8 cellular contexts compared by ENCODE assay signal in genomic region chr19:14689598-14690503, GRCh38. TPM values are rescaled to one million over a fixed set of nuclear protein-coding genes. Genes with fewer than 3 reads are reported as not detected.
DNase-seq lines count a peak whose midpoint lies in the region; TF ChIP-seq lines count a peak whose summit lies in the region.

TSS of gene ZNF333 (plus strand) at chr19:14690048. CDS start at chr19:14693492, 3,444 bp downstream.

- no peaks in the 10 kb centered on the region for H3K27me3 Mint-ChIP-seq in activated naive CD4-positive, alpha-beta T cell treated with anti-CD3 and anti-CD28 coated beads, Interleukin-2, amount 10 ng/mL, durations not matched to agents 7 days and 5 days

- H3K4me3 Mint-ChIP-seq in activated naive CD4-positive, alpha-beta T cell treated with anti-CD3 and anti-CD28 coated beads, Interleukin-2, amount 10 ng/mL, durations not matched to agents 7 days and 5 days: peak within 1 kb of the TSS; percentile 93

- CTCF ChIA-PET in HEK293T (lab: Yijun Ruan, JAX): interaction anchor here (0.7 to 1.9 kb wide), 4 partner anchors 9 to 133 kb away, joined by 4 to 7 read pairs (median 7); no protein-coding TSS in a partner anchor
- CTCF ChIA-PET in activated naive CD4-positive, alpha-beta T cell treated with anti-CD3 and anti-CD28 coated beads, Interleukin-2, amount 10 ng/mL, durations not matched to agents 7 days and 5 days (lab: Charles Lee): interaction anchor here (0.9 to 8.2 kb wide), 2 partner anchors 106 to 116 kb away, joined by 3 to 170 read pairs; partner anchors contain the start of gene NDUFB7

- no peaks in the 10 kb centered on the region for H3K36me3 Mint-ChIP-seq in activated naive CD4-positive, alpha-beta T cell treated with anti-CD3 and anti-CD28 coated beads, Interleukin-2, amount 10 ng/mL, durations not matched to agents 7 days and 5 days

- H3K4me1 Mint-ChIP-seq in activated naive CD4-positive, alpha-beta T cell treated with anti-CD3 and anti-CD28 coated beads, Interleukin-2, amount 10 ng/mL, durations not matched to agents 7 days and 5 days: peaks cover 23% of the 10 kb centered on the region

- DNase-seq in GM04503 (ENCODE audit: low read depth) (peak; percentile 24), HEK293T (ENCODE audit: extremely low spot score) (peak; percentile 97), MV-4-11 (lab: John Stamatoyannopoulos, UW) (peak; percentile 90), SK-N-DZ (ENCODE audit: low spot score) (peak; percentile 84), germinal center (ENCODE audit: low spot score) (peak; percentile 97), non-pigmented ciliary epithelial cell (ENCODE audit: low read depth) (peak; percentile 43), substantia nigra (lab: John Stamatoyannopoulos, UW) (peak; percentile 67 to 99 (median 93))
- DNase-seq in activated naive CD4-positive, alpha-beta T cell treated with anti-CD3 and anti-CD28 coated beads, Interleukin-2, amount 10 ng/mL, durations not matched to agents 7 days and 5 days: peak; percentile 100

- POLR2A ChIA-PET in HEK293T (lab: Yijun Ruan, JAX): interaction anchor here (0.9 to 2.9 kb wide), 10 partner anchors 10 to 135 kb away, joined by 3 to 16 read pairs (median 4); partner anchors contain the start of gene NDUFB7

- H3K27ac Mint-ChIP-seq in activated naive CD4-positive, alpha-beta T cell treated with anti-CD3 and anti-CD28 coated beads, Interleukin-2, amount 10 ng/mL, durations not matched to agents 7 days and 5 days: peak within 1 kb of the TSS; percentile 100

- peak within 1 kb of the TSS; percentile 96 for H3K27ac ChIP-seq in substantia nigra (ENCODE audit: low read depth, low read length, poor library complexity, severe bottlenecking)

- no peaks in the 10 kb centered on the region for H3K9me3 Mint-ChIP-seq in activated naive CD4-positive, alpha-beta T cell treated with anti-CD3 and anti-CD28 coated beads, Interleukin-2, amount 10 ng/mL, durations not matched to agents 7 days and 5 days

TF ChIP-seq in HEK293T, 16 proteins besides CTCF, POLR2A, EP300 and RAD21:
- no peak for TF ChIP-seq NFRKB (IDR thresholded peaks at IDR 0.05)
- TF ChIP-seq ELF4 (IDR thresholded peaks at IDR 0.05): peak; percentile 50; the same call in 1 of the 2 replicates

RNA-seq across cellular contexts. Expression of gene ZNF333, which starts in this region (rescaled TPM):
- 13.9 and 17.7 TPM in 2 replicates for polyA plus RNA-seq in SK-N-DZ (2014; cell fraction: cytosol; rRNA removed)
- 51.7 and 53.3 TPM in 2 replicates for polyA plus RNA-seq in SK-N-DZ (2014; cell fraction: nucleus; rRNA removed)

Comparison
In these comparisons a context has a peak if more than half of its experiments do, and no peak if none do; other contexts are left out.
1. Peak in every context shown above with its lines: DNase-seq and H3K27ac ChIP-seq.
2. DNase-seq: peak in every context shown above with its lines; median percentile 100 in activated naive CD4-positive, alpha-beta T cell treated with anti-CD3 and anti-CD28 coated beads, Interleukin-2, amount 10 ng/mL, durations not matched to agents 7 days and 5 days; 97 in HEK293T; 97 in germinal center; 93 in substantia nigra; 90 in MV-4-11; 84 in SK-N-DZ; 43 in non-pigmented ciliary epithelial cell; 24 in GM04503.